Comparison of ENCODE assay signal across 10 cellular contexts in the genomic region with DNA sequence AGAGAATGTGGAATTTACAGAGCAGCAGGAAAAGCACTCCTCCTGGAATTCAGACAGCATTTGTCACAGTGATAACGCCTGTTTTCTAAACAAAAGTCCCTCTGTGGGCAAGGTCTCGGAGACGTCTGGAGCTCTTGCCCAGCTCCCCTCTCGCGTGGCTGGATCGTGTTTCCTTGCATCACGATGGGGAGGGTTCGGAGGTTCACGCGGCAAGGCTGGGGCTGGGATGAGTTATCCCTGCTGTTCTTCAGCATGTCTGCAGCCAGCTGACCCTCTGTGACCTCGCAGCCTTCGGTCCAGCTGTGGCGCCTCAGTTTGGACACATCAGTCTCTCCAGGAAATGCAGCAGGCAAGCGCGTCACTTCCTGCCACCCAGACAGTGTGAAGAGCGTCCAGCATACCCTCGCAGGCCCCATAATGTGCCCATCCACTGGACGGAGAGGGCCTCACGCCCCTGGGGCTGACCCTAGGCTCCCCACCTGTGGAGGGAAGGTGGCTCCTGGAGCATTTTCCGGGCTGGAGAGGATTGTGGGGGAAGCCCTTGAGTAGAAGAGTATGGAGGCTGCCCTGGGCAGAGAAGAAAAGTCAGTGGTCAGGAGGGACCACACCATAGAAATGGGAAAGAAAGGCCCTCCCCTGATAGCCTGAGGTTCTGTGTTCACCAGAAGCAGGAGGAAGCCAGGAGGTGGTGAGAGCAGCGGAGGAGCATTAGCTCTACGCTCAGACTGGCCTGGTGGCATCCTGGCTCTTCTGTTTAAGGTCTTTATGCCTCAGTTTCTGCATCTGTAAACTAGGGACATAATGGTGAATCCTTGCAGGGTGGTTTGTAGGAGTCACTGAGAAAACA. TPM values are rescaled to one million over a fixed set of nuclear protein-coding genes. Genes with fewer than 3 reads are reported as not detected.
DNase-seq lines count a peak whose midpoint lies in the region; ATAC-seq and TF ChIP-seq lines count a peak whose summit lies in the region.
"Had no signal": no experiment of that assay in that cellular context is flagged by ENCODE, and none has a peak within 500 bp of the region (broad histone marks: within the 10 kb centered on the region; RNA-seq: fewer than 3 reads in every experiment).

No MANE protein-coding gene starts in this region.

- TF ChIP-seq CTCF in foreskin fibroblast (IDR thresholded peaks at IDR 0.05; ENCODE audit: low read depth, low read length) (no peak), omental fat pad (IDR thresholded peaks at IDR 0.05) (no peak)

- no peak overlapping the region for H2AFZ ChIP-seq in ACC112 (ENCODE audit: low read length, unreplicated experiment)

- peak overlapping the region; percentile 85 for H3K27ac ChIP-seq in ACC112 (ENCODE audit: low read depth, low read length)
- H3K27ac ChIP-seq in SJSA1 = peak overlapping the region; percentile 94
- H3K27ac ChIP-seq: BLaER1 treated with 17β-estradiol and CSF1 and Interleukin-3, amounts not matched to agents 10 nM and 100 nM had no signal

- peaks cover 58% of the 10 kb centered on the region for H3K4me1 ChIP-seq in ACC112 (ENCODE audit: control insufficient read depth, insufficient read depth, low read length, unreplicated experiment)
- peaks cover 70% of the 10 kb centered on the region for H3K4me1 ChIP-seq in SJSA1 (replicated peaks)

- no peaks in the 10 kb centered on the region for H3K9me3 ChIP-seq in SJSA1 (replicated peaks)
- H3K9me3 ChIP-seq: BLaER1 treated with 17β-estradiol and CSF1 and Interleukin-3, amounts not matched to agents 10 nM and 100 nM had no signal

- peaks cover 84% of the 10 kb centered on the region for H3K79me2 ChIP-seq in ACC112 (ENCODE audit: control insufficient read depth, insufficient read depth, low read length, unreplicated experiment)

- no peaks in the 10 kb centered on the region for H3K36me3 ChIP-seq in ACC112 (ENCODE audit: insufficient read depth, low read length)
- peaks cover 8% of the 10 kb centered on the region; the same call in 1 of the 2 replicates for H3K36me3 ChIP-seq in SJSA1
- H3K36me3 ChIP-seq: BLaER1 treated with 17β-estradiol and CSF1 and Interleukin-3, amounts not matched to agents 10 nM and 100 nM had no signal

- peak; percentile 54 for ATAC-seq in omental fat pad (ENCODE audit: low FRiP score)
- no peak for ATAC-seq in GM19463 (IDR thresholded peaks at IDR 0.05; ENCODE audit: unreplicated experiment)
- no peak for ATAC-seq in GM19452 (IDR thresholded peaks at IDR 0.05; ENCODE audit: unreplicated experiment)

- peak overlapping the region; percentile 26 for H3K4me3 ChIP-seq in ACC112 (ENCODE audit: low read depth, low read length)
- no peak overlapping the region; the same call in 1 of the 2 replicates for H3K4me3 ChIP-seq in SJSA1
- no peak overlapping the region for H3K4me3 ChIP-seq in foreskin fibroblast (ENCODE audit: low read depth in 1 of 2, low read length in 2 of 2)
- H3K4me3 ChIP-seq: BLaER1 treated with 17β-estradiol and CSF1 and Interleukin-3, amounts not matched to agents 10 nM and 100 nM had no signal

- no peaks in the 10 kb centered on the region for H3K27me3 ChIP-seq in ACC112 (ENCODE audit: insufficient read depth, low read length)
- H3K27me3 ChIP-seq in SJSA1 (replicated peaks) = no peaks in the 10 kb centered on the region
- H3K27me3 ChIP-seq: BLaER1 treated with 17β-estradiol and CSF1 and Interleukin-3, amounts not matched to agents 10 nM and 100 nM had no signal

- DNase-seq in SJSA1 (ENCODE audit: low read depth in 1 of 2, low spot score in 2 of 2) = peak; percentile 92 to 94
- DNase-seq in foreskin fibroblast = peak; percentile 90 to 91
- no peak for DNase-seq in omental fat pad (ENCODE audit: low spot score)
- DNase-seq in RPMI8226 = no peak
- no peak for DNase-seq in GDM1 (lab: John Stamatoyannopoulos, UW)
- DNase-seq: cerebellar nuclear complex had no signal

RNA-seq across cellular contexts. Expression of a gene that starts 30.5 kb away (rescaled TPM):
- total RNA-seq in SJSA1 (2014; rRNA removed; shearing (Covaris generic)) = 8.8 and 20.0 TPM in 2 replicates
- total RNA-seq in omental fat pad = 1 to 10 TPM; 1.3 to 2.4 (median 1.4) TPM

Comparison
In these comparisons a context has a peak if more than half of its experiments do, and no peak if none do; other contexts are left out.
1. DNase-seq: peak in SJSA1 (2 of 2) and foreskin fibroblast (2 of 2); none in omental fat pad (single experiment), RPMI8226 (single experiment) and GDM1 (single experiment).